In the genomic region with DNA sequence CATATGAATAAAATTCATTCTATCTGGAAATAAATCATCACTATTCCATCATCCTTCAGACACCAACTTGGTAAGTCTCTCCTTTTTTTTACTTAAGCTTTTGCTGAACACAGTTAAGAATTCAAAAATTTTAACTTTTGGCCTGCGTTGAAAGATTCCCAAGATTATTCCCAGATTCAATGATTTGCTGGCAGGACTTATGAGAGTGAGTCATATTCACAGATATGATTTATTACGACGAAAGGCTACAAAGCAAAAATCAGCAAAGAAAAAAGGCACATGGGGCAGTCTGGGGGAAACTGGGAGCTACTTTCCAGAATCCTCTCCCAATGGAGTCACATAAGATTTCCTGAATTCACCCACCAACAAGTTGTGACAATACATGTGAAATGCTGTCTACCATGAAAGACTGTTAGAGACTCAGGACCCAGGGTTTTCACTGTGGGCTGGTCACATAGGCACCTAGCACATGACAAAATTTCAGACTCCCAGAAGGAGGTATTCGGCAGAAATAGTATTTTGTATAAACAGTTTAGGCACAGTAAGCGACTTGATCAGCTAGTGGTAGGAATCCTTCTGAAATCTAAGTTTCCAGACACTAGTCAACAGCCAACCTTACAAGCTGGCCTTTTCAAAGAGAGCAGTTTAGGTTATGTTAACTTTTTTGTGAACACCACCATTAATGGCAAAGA, we compare ENCODE assay signal across 12 cellular contexts.
A peak's percentile ranks its signal among the peaks of the same experiment; 100 is the strongest.
DNase-seq lines count a peak whose midpoint lies in the region; ATAC-seq, FAIRE-seq and TF ChIP-seq lines count a peak whose summit lies in the region.
"Had no signal": no experiment of that assay in that cellular context is flagged by ENCODE, and none has a peak within 500 bp of the region (broad histone marks: within the 10 kb centered on the region; RNA-seq: fewer than 3 reads in every experiment).

No MANE protein-coding gene starts in this region.

- peaks cover 66% of the 10 kb centered on the region for H3K4me1 Mint-ChIP-seq in HFFc6 (ENCODE audit: low read depth)

- ATAC-seq in GM12878 (no peak; the same call in 2 of the 3 replicates), left ventricle myocardium superior (peak; percentile 46), GM18498 (IDR thresholded peaks at IDR 0.05; ENCODE audit: unreplicated experiment) (no peak), GM19397 (IDR thresholded peaks at IDR 0.05; ENCODE audit: unreplicated experiment) (no peak)
- ATAC-seq: mucosa of descending colon; stimulated activated memory B cell treated with anti-CD40 and anti-IgM and Interleukin-4, amounts not matched to agents 10 μg/mL and 1 μg/mL and 100 μg/mL, for 72 hours had no signal

- no peaks in the 10 kb centered on the region; the same call in 1 of the 2 replicates for H3K27me3 Mint-ChIP-seq in HFFc6 (ENCODE audit: insufficient read depth)
- H3K27me3 Mint-ChIP-seq: stimulated activated memory B cell treated with anti-CD40 and anti-IgM and Interleukin-4, amounts not matched to agents 10 μg/mL and 1 μg/mL and 100 μg/mL, for 72 hours had no signal

- in situ Hi-C loops in GM12878 (cut with MboI), result no loop called here

- H4K20me1 ChIP-seq in GM12878 (ENCODE audit: control insufficient read depth, insufficient read depth), result no peaks in the 10 kb centered on the region

- SMC1A ChIA-PET in GM12878 (lab: Charles Lee; ENCODE audit: uncharacterized antibody, unreplicated experiment), result interaction anchor here (1.1 to 1.7 kb wide), 5 partner anchors 8 to 22 kb away, joined by 3 to 4 read pairs (median 4); no protein-coding TSS in a partner anchor

- H3K4me1 ChIP-seq in GM12878 (ENCODE audit: control insufficient read depth, insufficient read depth, low read length) (no peaks in the 10 kb centered on the region), tibial artery (peaks cover 0 to 27% (median 7%) of the 10 kb centered on the region in 4 donors)

- TF ChIP-seq CTCF in HFFc6 (IDR thresholded peaks at IDR 0.05) (no peak), GM12878 (IDR thresholded peaks at IDR 0.05 in 2 of 3, conservative IDR thresholded peaks at IDR 0.05 in 1 of 3; ENCODE audit: control insufficient read depth in 2 of 3, extremely low read depth in 1 of 3, insufficient read depth in 1 of 3, low read depth in 3 of 3, low read length in 3 of 3) (no peak), tibial artery (IDR thresholded peaks at IDR 0.05) (no peak)

- H3K27me3 ChIP-seq in GM12878 (replicated peaks in 1 of 2; ENCODE audit: control insufficient read depth in 2 of 2, insufficient read depth in 2 of 2, low read length in 1 of 2) (no peaks in the 10 kb centered on the region), tibial artery (no peaks in the 10 kb centered on the region)

- intact Hi-C loops in GM12878 (cut with micrococcal nuclease; ENCODE audit: unreplicated experiment), result no loop called here
- intact Hi-C loops in left ventricle myocardium superior (cut with micrococcal nuclease), result no loop called here
- intact Hi-C loops in tibial artery (cut with DNase I; ENCODE audit: low total_unique reads), result no loop called here

- DNase-seq in HFFc6, result peak; percentile 43
- no peak for DNase-seq in GM12878 (ENCODE audit: low read depth, low spot score)
- no peak for DNase-seq in left ventricle myocardium superior
- DNase-seq in tibial artery, result no peak
- DNase-seq in stimulated activated CD4-positive, alpha-beta T cell treated with anti-CD3 and anti-CD28 coated beads, Interleukin-15, amount 100 ng/mL, for 24 hours, result no peak
- DNase-seq: DND-41, mucosa of descending colon, NCI-H1417, T1000 had no signal

- RAD21 ChIA-PET in GM12878 (lab: Charles Lee; ENCODE audit: unreplicated experiment), result interaction anchor here (1.1 kb wide), 1 partner anchor 9 kb away, joined by 3 read pairs; no protein-coding TSS in a partner anchor

- peak overlapping the region; percentile 81 for H3K27ac Mint-ChIP-seq in HFFc6
- H3K27ac Mint-ChIP-seq: stimulated activated memory B cell treated with anti-CD40 and anti-IgM and Interleukin-4, amounts not matched to agents 10 μg/mL and 1 μg/mL and 100 μg/mL, for 72 hours had no signal

- H3K4me3 ChIP-seq in GM12878, result no peak overlapping the region
- H3K4me3 ChIP-seq in tibial artery, result no peak overlapping the region
- H3K4me3 ChIP-seq: mucosa of descending colon had no signal

- H3K36me3 ChIP-seq in GM12878 (ENCODE audit: control insufficient read depth in 2 of 2, insufficient read depth in 2 of 2, low read length in 1 of 2) (no peaks in the 10 kb centered on the region), tibial artery (no peaks in the 10 kb centered on the region)

- H3K4me2 ChIP-seq in GM12878 (ENCODE audit: control insufficient read depth, insufficient read depth), result no peak overlapping the region

- H3K36me3 Mint-ChIP-seq in HFFc6 (ENCODE audit: low read depth), result peaks cover 18% of the 10 kb centered on the region

- CTCF ChIA-PET in GM12878 (lab: Yijun Ruan, JAX), result interaction anchor here (0.8 to 1.4 kb wide), 4 partner anchors 9 to 40 kb away, joined by 3 to 5 read pairs (median 4); no protein-coding TSS in a partner anchor

- H3K4me3 Mint-ChIP-seq in HFFc6, result peak overlapping the region; percentile 69
- H3K4me3 Mint-ChIP-seq: stimulated activated memory B cell treated with anti-CD40 and anti-IgM and Interleukin-4, amounts not matched to agents 10 μg/mL and 1 μg/mL and 100 μg/mL, for 72 hours had no signal

- no peak overlapping the region for H2AFZ ChIP-seq in GM12878 (ENCODE audit: control insufficient read depth, low read depth, low read length)

- FAIRE-seq in GM12878 (lab: Jason Lieb, UNC), result peak; percentile 72

- no peaks in the 10 kb centered on the region; the same call in 2 of the 3 replicates for H3K9me3 ChIP-seq in GM12878 (replicated peaks; ENCODE audit: control insufficient read depth, insufficient read depth, low read length)
- no peaks in the 10 kb centered on the region for H3K9me3 ChIP-seq in tibial artery
- H3K9me3 ChIP-seq: mucosa of descending colon had no signal

- TF ChIP-seq EP300 in GM12878 (IDR thresholded peaks at IDR 0.05; ENCODE audit: borderline replicate concordance in 1 of 2, control insufficient read depth in 1 of 2, low read depth in 2 of 2, low read length in 2 of 2), result no peak

- no peaks in the 10 kb centered on the region for H3K9me3 Mint-ChIP-seq in HFFc6

- H3K9ac ChIP-seq in GM12878 (ENCODE audit: control insufficient read depth, insufficient read depth, low read length), result no peak overlapping the region

- H3K27ac ChIP-seq in GM12878 (ENCODE audit: control insufficient read depth, insufficient read depth) (no peak overlapping the region), tibial artery (peak overlapping the region; percentile 33 to 43)

- WGBS in GM12878 (ENCODE audit: insufficient coverage, insufficient replicate concordance, low lambda C conversion rate, missing lambda C conversion rate), result 99% methylated on average over 5 of the region's 5 CpGs

- no peak for TF ChIP-seq RAD21 in GM12878 (IDR thresholded peaks at IDR 0.05; ENCODE audit: insufficient read depth, low read depth, low read length)

- TF ChIP-seq POLR2A in GM12878 (IDR thresholded peaks at IDR 0.05; ENCODE audit: low read depth, low read length), result no peak

- peaks cover 25% of the 10 kb centered on the region for H3K79me2 ChIP-seq in GM12878 (ENCODE audit: control insufficient read depth, insufficient read depth, low read length)

- BruUV-seq in GM12878 (replicated peaks; lab: Mats Ljungman, UMichigan), result no TSS peak

- POLR2A ChIA-PET in GM12878 (lab: Charles Lee), result interaction anchor here (0.5 to 0.6 kb wide), 2 partner anchors 679 to 1036 kb away, joined by 3 to 4 read pairs; no protein-coding TSS in a partner anchor

TF ChIP-seq in GM12878, 131 proteins besides CTCF, POLR2A, EP300 and RAD21 (continues in another document):
- TF ChIP-seq, protein P1, sequence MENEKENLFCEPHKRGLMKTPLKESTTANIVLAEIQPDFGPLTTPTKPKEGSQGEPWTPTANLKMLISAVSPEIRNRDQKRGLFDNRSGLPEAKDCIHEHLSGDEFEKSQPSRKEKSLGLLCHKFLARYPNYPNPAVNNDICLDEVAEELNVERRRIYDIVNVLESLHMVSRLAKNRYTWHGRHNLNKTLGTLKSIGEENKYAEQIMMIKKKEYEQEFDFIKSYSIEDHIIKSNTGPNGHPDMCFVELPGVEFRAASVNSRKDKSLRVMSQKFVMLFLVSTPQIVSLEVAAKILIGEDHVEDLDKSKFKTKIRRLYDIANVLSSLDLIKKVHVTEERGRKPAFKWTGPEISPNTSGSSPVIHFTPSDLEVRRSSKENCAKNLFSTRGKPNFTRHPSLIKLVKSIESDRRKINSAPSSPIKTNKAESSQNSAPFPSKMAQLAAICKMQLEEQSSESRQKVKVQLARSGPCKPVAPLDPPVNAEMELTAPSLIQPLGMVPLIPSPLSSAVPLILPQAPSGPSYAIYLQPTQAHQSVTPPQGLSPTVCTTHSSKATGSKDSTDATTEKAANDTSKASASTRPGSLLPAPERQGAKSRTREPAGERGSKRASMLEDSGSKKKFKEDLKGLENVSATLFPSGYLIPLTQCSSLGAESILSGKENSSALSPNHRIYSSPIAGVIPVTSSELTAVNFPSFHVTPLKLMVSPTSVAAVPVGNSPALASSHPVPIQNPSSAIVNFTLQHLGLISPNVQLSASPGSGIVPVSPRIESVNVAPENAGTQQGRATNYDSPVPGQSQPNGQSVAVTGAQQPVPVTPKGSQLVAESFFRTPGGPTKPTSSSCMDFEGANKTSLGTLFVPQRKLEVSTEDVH (IDR thresholded peaks at IDR 0.05; ENCODE audit: low read depth, partially characterized antibody), result no peak
- TF ChIP-seq, protein P2, sequence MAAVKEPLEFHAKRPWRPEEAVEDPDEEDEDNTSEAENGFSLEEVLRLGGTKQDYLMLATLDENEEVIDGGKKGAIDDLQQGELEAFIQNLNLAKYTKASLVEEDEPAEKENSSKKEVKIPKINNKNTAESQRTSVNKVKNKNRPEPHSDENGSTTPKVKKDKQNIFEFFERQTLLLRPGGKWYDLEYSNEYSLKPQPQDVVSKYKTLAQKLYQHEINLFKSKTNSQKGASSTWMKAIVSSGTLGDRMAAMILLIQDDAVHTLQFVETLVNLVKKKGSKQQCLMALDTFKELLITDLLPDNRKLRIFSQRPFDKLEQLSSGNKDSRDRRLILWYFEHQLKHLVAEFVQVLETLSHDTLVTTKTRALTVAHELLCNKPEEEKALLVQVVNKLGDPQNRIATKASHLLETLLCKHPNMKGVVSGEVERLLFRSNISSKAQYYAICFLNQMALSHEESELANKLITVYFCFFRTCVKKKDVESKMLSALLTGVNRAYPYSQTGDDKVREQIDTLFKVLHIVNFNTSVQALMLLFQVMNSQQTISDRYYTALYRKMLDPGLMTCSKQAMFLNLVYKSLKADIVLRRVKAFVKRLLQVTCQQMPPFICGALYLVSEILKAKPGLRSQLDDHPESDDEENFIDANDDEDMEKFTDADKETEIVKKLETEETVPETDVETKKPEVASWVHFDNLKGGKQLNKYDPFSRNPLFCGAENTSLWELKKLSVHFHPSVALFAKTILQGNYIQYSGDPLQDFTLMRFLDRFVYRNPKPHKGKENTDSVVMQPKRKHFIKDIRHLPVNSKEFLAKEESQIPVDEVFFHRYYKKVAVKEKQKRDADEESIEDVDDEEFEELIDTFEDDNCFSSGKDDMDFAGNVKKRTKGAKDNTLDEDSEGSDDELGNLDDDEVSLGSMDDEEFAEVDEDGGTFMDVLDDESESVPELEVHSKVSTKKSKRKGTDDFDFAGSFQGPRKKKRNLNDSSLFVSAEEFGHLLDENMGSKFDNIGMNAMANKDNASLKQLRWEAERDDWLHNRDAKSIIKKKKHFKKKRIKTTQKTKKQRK (IDR thresholded peaks at IDR 0.05; ENCODE audit: low read depth, low read length), result no peak
- no peak for TF ChIP-seq NR2F1 (conservative IDR thresholded peaks at IDR 0.05)
